19 cellular contexts compared by ENCODE assay signal in genomic region chr15:26702381-26702780, GRCh38.
"Had no signal": no experiment of that assay in that cellular context is flagged by ENCODE, and none has a peak within 500 bp of the region (broad histone marks: within the 10 kb centered on the region; RNA-seq: fewer than 3 reads in every experiment).

No MANE protein-coding gene starts in this region.

- H3K36me3 ChIP-seq: adrenal gland, ascending aorta, brain microvascular endothelial cell, left ventricle myocardium inferior, sigmoid colon, stomach, suprapubic skin, tibial nerve had no signal

- DNase-seq: activated T-cell treated with anti-CD3 and anti-CD28 coated beads, Interleukin-2, amount 50 U/mL, for 1 hour; adrenal gland; brain microvascular endothelial cell; caudate nucleus; effector CD8-positive, alpha-beta T cell; erythroblast; foreskin fibroblast; immature natural killer cell; kidney glomerular epithelial cell; left ventricle myocardium inferior; naive thymus-derived CD4-positive, alpha-beta T cell; occipital lobe; sigmoid colon; stimulated activated CD4-positive, alpha-beta T cell treated with anti-CD3 and anti-CD28 coated beads, Interleukin-15, amount 100 ng/mL, for 24 hours; stomach had no signal

- H3K27ac ChIP-seq: adrenal gland, ascending aorta, brain microvascular endothelial cell, left ventricle myocardium inferior, sigmoid colon, stomach, suprapubic skin, tibial nerve had no signal

- H3K27me3 ChIP-seq: adrenal gland, ascending aorta, brain microvascular endothelial cell, sigmoid colon, stomach, suprapubic skin, tibial nerve had no signal

- H3K4me3 ChIP-seq: adrenal gland, ascending aorta, left ventricle myocardium inferior, sigmoid colon, smooth muscle cell, stomach, suprapubic skin, tibial nerve had no signal

- H3K4me2 ChIP-seq: smooth muscle cell had no signal

- H3K9me3 ChIP-seq: adrenal gland, ascending aorta, suprapubic skin had no signal

- H3K4me1 ChIP-seq: adrenal gland, ascending aorta, left ventricle myocardium inferior, sigmoid colon, stomach, suprapubic skin, tibial nerve had no signal
